11 cellular contexts compared by ENCODE assay signal in genomic region chr1:40383095-40383487, GRCh38. TPM values are rescaled to one million over a fixed set of nuclear protein-coding genes. Genes with fewer than 3 reads are reported as not detected.
DNase-seq lines count a peak whose midpoint lies in the region; ATAC-seq, FAIRE-seq and TF ChIP-seq lines count a peak whose summit lies in the region.
"Had no signal": no experiment of that assay in that cellular context is flagged by ENCODE, and none has a peak within 500 bp of the region (broad histone marks: within the 10 kb centered on the region; RNA-seq: fewer than 3 reads in every experiment).

No MANE protein-coding gene starts in this region.

- H3K79me1 ChIP-seq in H1 (ENCODE audit: low read depth, low read length) = no peaks in the 10 kb centered on the region

- no peaks in the 10 kb centered on the region for H3K9me2 ChIP-seq in PC-3 (replicated peaks; ENCODE audit: low read length)

- no peak overlapping the region for H3K23ac ChIP-seq in H1 (ENCODE audit: insufficient read length)

- intact Hi-C loops in PC-3 (cut with micrococcal nuclease) = loop anchor here (1.0 kb wide), 1 partner anchor 9 kb away; no protein-coding TSS in a partner anchor

- H2BK120ac ChIP-seq in H1 (replicated peaks; ENCODE audit: low read depth, low read length) = no peak overlapping the region

- no peak overlapping the region for H2AK5ac ChIP-seq in H1 (ENCODE audit: low read depth, low read length)

- H4K8ac ChIP-seq in H1 (ENCODE audit: extremely low read depth, insufficient read depth, low read length) = no peak overlapping the region; the same call in 1 of the 2 replicates

- H3K27ac ChIP-seq in PC-3 (ENCODE audit: low read length) (peak overlapping the region; percentile 99), H1 (ENCODE audit: low read depth, low read length) (no peak overlapping the region)

- no peaks in the 10 kb centered on the region for H4K20me1 ChIP-seq in PC-3 (ENCODE audit: low read length)
- H4K20me1 ChIP-seq in H1 (replicated peaks in 1 of 2; ENCODE audit: control insufficient read depth in 1 of 2, insufficient read depth in 2 of 2, low read length in 2 of 2) = no peaks in the 10 kb centered on the region

- H3K56ac ChIP-seq in H1 (replicated peaks; ENCODE audit: insufficient read length, low read depth, low read length) = no peak overlapping the region

- H3F3A ChIP-seq in PC-3 (ENCODE audit: low read length, unreplicated experiment) = peaks cover 21% of the 10 kb centered on the region

- H3K9me3 ChIP-seq in PC-3 (ENCODE audit: low read length) (no peaks in the 10 kb centered on the region), H1 (ENCODE audit: insufficient read depth in 2 of 2, low read depth in 1 of 2, low read length in 1 of 2) (no peaks in the 10 kb centered on the region)
- H3K9me3 ChIP-seq: adrenal gland had no signal

- peak overlapping the region; percentile 55 for H3K4me3 ChIP-seq in PC-3 (ENCODE audit: low read length)
- no peak overlapping the region for H3K4me3 ChIP-seq in H1 (ENCODE audit: extremely low read depth in 1 of 4, insufficient read depth in 2 of 4, low read depth in 3 of 4, low read length in 4 of 4)
- H3K4me3 ChIP-seq: adrenal gland had no signal

- POLR2A ChIA-PET in PC-3 (lab: Charles Lee; ENCODE audit: unreplicated experiment) (no interaction called here), H1 (lab: Charles Lee; ENCODE audit: partially characterized antibody) (no interaction called here)

- H2BK12ac ChIP-seq in H1 (ENCODE audit: low read depth, low read length) = no peak overlapping the region

- H3K14ac ChIP-seq in H1 (ENCODE audit: insufficient read length) = no peak overlapping the region

- H3K27me3 ChIP-seq in PC-3 (ENCODE audit: low read length) = no peaks in the 10 kb centered on the region
- no peaks in the 10 kb centered on the region for H3K27me3 ChIP-seq in H1 (replicated peaks in 1 of 4; ENCODE audit: control insufficient read depth in 3 of 4, extremely low read depth in 1 of 4, insufficient read depth in 3 of 4, low read length in 3 of 4)
- H3K27me3 ChIP-seq: adrenal gland had no signal

- no peak for TF ChIP-seq CTCF in PC-3 (conservative IDR thresholded peaks at IDR 0.05; ENCODE audit: low read depth, low read length)
- no peak for TF ChIP-seq CTCF in H1 (IDR thresholded peaks at IDR 0.05; ENCODE audit: control extremely low read depth in 1 of 3, insufficient read depth in 1 of 3, low read depth in 1 of 3, low read length in 3 of 3)

- no peak for TF ChIP-seq RAD21 in H1 (IDR thresholded peaks at IDR 0.05 in 1 of 2, conservative IDR thresholded peaks at IDR 0.05 in 1 of 2; ENCODE audit: low read depth in 2 of 2, low read length in 2 of 2)

- WGBS in H1 (ENCODE audit: extremely low coverage in 1 of 2, insufficient coverage in 1 of 2, insufficient read length in 1 of 2, insufficient replicate concordance in 2 of 2, low coverage in 1 of 2, low lambda C conversion rate in 2 of 2, missing lambda C conversion rate in 1 of 2), 2 experiments = 70% methylated on average over 7 of the region's 7 CpGs; no CpG with 5 or more reads in 1 of the 2 experiments

- H3K4me1 ChIP-seq in PC-3 (ENCODE audit: insufficient read depth, low read length) (peaks cover 71% of the 10 kb centered on the region), H1 (replicated peaks in 1 of 4; ENCODE audit: control insufficient read depth in 3 of 4, insufficient read depth in 4 of 4, low read length in 3 of 4) (peaks cover 0 to 3% (median under 1%) of the 10 kb centered on the region in 4 experiments; a peak in 1 of 7 replicates)

- H3K4ac ChIP-seq in H1 (replicated peaks; ENCODE audit: insufficient read length, low read depth, low read length) = no peak overlapping the region

- no peak overlapping the region for H2BK20ac ChIP-seq in H1 (ENCODE audit: low read length)

- H3K23me2 ChIP-seq in H1 (ENCODE audit: low read depth, low read length) = no peaks in the 10 kb centered on the region; the same call in 1 of the 2 replicates

- H2BK5ac ChIP-seq in H1 (ENCODE audit: low read depth, low read length) = no peak overlapping the region

- H3K4me2 ChIP-seq in PC-3 (ENCODE audit: low read length) (peak overlapping the region; percentile 85), H1 (ENCODE audit: insufficient read depth in 1 of 2, low read depth in 2 of 2, low read length in 2 of 2) (peak overlapping the region in 1 of 2 experiments; percentile 37; a peak in 1 of 4 replicates)

- H2AFZ ChIP-seq in PC-3 (ENCODE audit: low read length) (peak overlapping the region; percentile 47), H1 (ENCODE audit: low read length) (peak overlapping the region; percentile 91)

- no peak overlapping the region for H4K5ac ChIP-seq in H1 (ENCODE audit: insufficient read length, low read depth, low read length)

- FAIRE-seq in H1 (lab: Jason Lieb, UNC) = no peak
- FAIRE-seq: urothelium cell line had no signal

- H3K18ac ChIP-seq in H1 (ENCODE audit: extremely low read depth, low read length) = no peak overlapping the region

- no peak for TF ChIP-seq EP300 in H1 (IDR thresholded peaks at IDR 0.05; ENCODE audit: borderline replicate concordance in 1 of 2, low read depth in 2 of 2, low read length in 2 of 2)

- BruUV-seq in PC-3 (replicated peaks; lab: Mats Ljungman, UMichigan) = TSS peak; percentile 93

- H3K36me3 ChIP-seq in PC-3 (ENCODE audit: low read depth, low read length) = no peaks in the 10 kb centered on the region; the same call in none of the 2 replicates
- no peaks in the 10 kb centered on the region for H3K36me3 ChIP-seq in H1 (ENCODE audit: control insufficient read depth in 2 of 4, insufficient read depth in 4 of 4, low read length in 3 of 4)
- H3K36me3 ChIP-seq: adrenal gland had no signal

- H3K9ac ChIP-seq in PC-3 (ENCODE audit: low read length) (peak overlapping the region; percentile 90), H1 (replicated peaks in 1 of 4; ENCODE audit: extremely low read depth in 1 of 4, low read depth in 3 of 4, low read length in 3 of 4) (0 out of 7 replicates have a peak overlapping the region, but pooled peaks of 1 of the 4 experiments have one; percentile 44)

- peaks cover 92% of the 10 kb centered on the region for H3K79me2 ChIP-seq in PC-3 (ENCODE audit: low read length)
- no peaks in the 10 kb centered on the region; a peak in 1 of 4 replicates for H3K79me2 ChIP-seq in H1 (ENCODE audit: control insufficient read depth in 1 of 2, insufficient read depth in 2 of 2, low read length in 2 of 2)

- no peak overlapping the region for H2BK15ac ChIP-seq in H1 (ENCODE audit: low read length)

- CTCF ChIA-PET in PC-3 (lab: Charles Lee) = interaction anchor here (1.6 kb wide), 1 partner anchor 44 kb away, joined by 6 read pairs; no protein-coding TSS in a partner anchor
- CTCF ChIA-PET in H1 (lab: Charles Lee; ENCODE audit: partially characterized antibody) = interaction anchor here (0.6 to 1.7 kb wide), 5 partner anchors 11 to 45 kb away, joined by 3 to 5 read pairs (median 3); no protein-coding TSS in a partner anchor

- ATAC-seq in PC-3 = peak; percentile 54
- no peak for ATAC-seq in HG02938 (IDR thresholded peaks at IDR 0.05; ENCODE audit: unreplicated experiment)
- ATAC-seq in HG02884 (IDR thresholded peaks at IDR 0.05; ENCODE audit: unreplicated experiment) = no peak
- no peak for ATAC-seq in HG03520 (IDR thresholded peaks at IDR 0.05; ENCODE audit: unreplicated experiment)

- DNase-seq in Daoy (ENCODE audit: low read depth) = peak; percentile 38
- DNase-seq in PC-3 = no peak
- DNase-seq in H1 (ENCODE audit: low read depth in 1 of 2, low spot score in 2 of 2) = peak in 1 of 2 experiments; percentile 48
- DNase-seq in pons (ENCODE audit: low spot score) = peak; percentile 83
- no peak for DNase-seq in COR-L47 (lab: John Stamatoyannopoulos, UW)
- DNase-seq: NCI-H1105 treated with DMSO at 0.1 percent for 48 hours had no signal

- no peak overlapping the region for H4K91ac ChIP-seq in H1 (replicated peaks; ENCODE audit: insufficient read length, low read length)

- TF ChIP-seq POLR2A in H1 (IDR thresholded peaks at IDR 0.05; ENCODE audit: control extremely low read depth in 1 of 2, low read depth in 2 of 2, low read length in 2 of 2) = no peak

TF ChIP-seq in H1, 55 proteins besides CTCF, POLR2A, EP300 and RAD21:
- TF ChIP-seq JUN (IDR thresholded peaks at IDR 0.05; ENCODE audit: low read depth, low read length) = no peak
- TF ChIP-seq TAF1 (IDR thresholded peaks at IDR 0.05; ENCODE audit: low read depth, low read length) = 0 out of 2 replicates have a peak, but pooled peaks have one; percentile 14
- no peak for TF ChIP-seq MAX (IDR thresholded peaks at IDR 0.05)
- peak; percentile 48 for TF ChIP-seq SIX5 (IDR thresholded peaks at IDR 0.05; ENCODE audit: low read depth, low read length)
- TF ChIP-seq KDM5A (IDR thresholded peaks at IDR 0.05; ENCODE audit: low read length) = no peak
- no peak for TF ChIP-seq CEBPB (IDR thresholded peaks at IDR 0.05; ENCODE audit: low read depth, low read length)
- no peak for TF ChIP-seq NRF1 (IDR thresholded peaks at IDR 0.05; ENCODE audit: low read depth, low read length)
- peak; percentile 19; the same call in 1 of the 2 replicates for TF ChIP-seq TBP (IDR thresholded peaks at IDR 0.05; ENCODE audit: low read depth, low read length)

RNA-seq across cellular contexts. Expression of gene SMAP2, which starts 9.6 kb away (rescaled TPM):
- 26.9 and 30.8 TPM in 2 replicates for total RNA-seq in Daoy (2014; rRNA removed; shearing (Covaris generic))
- 48.1 and 51.0 TPM in 2 replicates for total RNA-seq in PC-3 (2014; rRNA removed)
- 5.0 and 5.5 TPM in 2 replicates for total RNA-seq in H1 (2021; fragmentation: NEBNext Ultra II Directional; extraction: Animal tissue kit (Norgen Biotek cat#: 25700))
- polyA plus RNA-seq in H1 (2011; rRNA removed) = 3.9 and 4.3 TPM in 2 replicates
- polyA plus RNA-seq in H1 (2011; cell fraction: cytosol; rRNA removed) = 4.2 TPM
- polyA plus RNA-seq in H1 (2011; cell fraction: nucleus; rRNA removed) = 2.7 TPM
- 4.5 to 6.2 TPM (median 5.6 TPM) in 4 replicates for polyA plus RNA-seq in H1 (2012, experiment 1 of 2)
- polyA plus RNA-seq in H1 (2012, experiment 2 of 2) = 5.7 TPM
- 5.9 TPM for polyA plus RNA-seq in H1 (2013, experiment 1 of 2)
- polyA plus RNA-seq in H1 (2013, experiment 2 of 2) = 4.7 TPM
- polyA minus RNA-seq in H1 (2011; rRNA and poly(A)+ RNA removed) = 6.1 and 8.1 TPM in 2 replicates
- polyA minus RNA-seq in H1 (2011; cell fraction: cytosol; rRNA and poly(A)+ RNA removed) = 2.4 TPM
- 2.5 TPM for polyA minus RNA-seq in H1 (2011; cell fraction: nucleus; rRNA and poly(A)+ RNA removed)

Comparison
In these comparisons a context has a peak if more than half of its experiments do, and no peak if none do; other contexts are left out.
1. DNase-seq: peak in Daoy (single experiment) and pons (single experiment); none in PC-3 (single experiment) and COR-L47 (single experiment).